Comparison of ENCODE assay signal across 1 cellular context in genomic region chr15:78088773-78089080, GRCh38.
TF ChIP-seq lines count a peak whose summit lies in the region.

No MANE protein-coding gene starts in this region.

TF ChIP-seq in GM23338, 12 proteins besides CTCF, POLR2A, EP300 and RAD21 (continued from another document):
- TF ChIP-seq ZNF462 (CRISPR knock-in tag; IDR thresholded peaks at IDR 0.05): no peak
- TF ChIP-seq STAT1 (IDR thresholded peaks at IDR 0.05; ENCODE audit: unreplicated experiment): no peak
